8 cellular contexts compared by ENCODE assay signal in the genomic region with DNA sequence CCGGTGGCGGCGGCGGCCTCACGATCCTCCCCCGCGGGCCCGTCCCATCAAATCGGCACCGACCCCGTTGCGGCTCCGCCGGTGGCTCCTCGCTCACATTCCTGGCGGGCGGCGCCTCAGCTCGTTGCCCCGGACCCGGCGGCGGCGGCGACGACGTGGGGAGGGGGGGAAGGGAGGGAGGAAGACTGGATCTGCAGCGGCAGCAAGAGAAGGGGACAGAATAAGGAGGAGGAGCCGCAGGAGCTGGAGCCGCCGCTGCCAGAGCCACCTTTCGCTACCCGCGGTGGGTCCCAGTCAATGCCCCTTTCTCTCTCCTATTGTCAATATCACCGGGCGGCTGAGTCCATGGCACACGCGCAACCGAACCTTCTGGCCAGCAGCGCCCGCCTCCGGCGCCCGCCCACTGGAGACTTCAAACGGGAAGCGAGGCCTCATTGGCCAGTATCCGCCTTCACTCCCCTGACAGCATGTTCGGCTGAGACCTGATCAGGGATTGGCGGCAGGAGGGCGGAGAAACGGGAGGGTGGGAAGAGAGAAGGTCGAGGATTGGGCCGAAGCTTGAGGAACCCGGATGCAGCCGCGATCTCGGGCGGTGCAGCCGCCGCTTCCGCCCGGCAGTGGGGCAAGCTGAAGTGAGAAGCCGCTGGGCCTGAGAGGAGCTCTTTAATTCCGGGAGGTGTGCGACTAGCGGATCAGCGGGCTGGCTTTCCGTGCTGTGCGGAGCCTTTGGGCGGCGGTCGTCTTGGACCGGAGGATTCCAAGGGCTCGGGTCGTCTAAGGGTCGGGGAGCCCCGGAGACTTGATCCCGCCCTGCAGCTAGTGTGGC.
A peak's percentile ranks its signal among the peaks of the same experiment; 100 is the strongest.
DNase-seq lines count a peak whose midpoint lies in the region; ATAC-seq and TF ChIP-seq lines count a peak whose summit lies in the region.

A gene (minus strand): TSS at position 378 of the 826 bp plus-strand sequence. CDS start 3,692 bp downstream, outside the sequence.

- ATAC-seq in GM19025 (IDR thresholded peaks at IDR 0.05; ENCODE audit: low read depth, unreplicated experiment) (peak; percentile 96), HG03342 (IDR thresholded peaks at IDR 0.05; ENCODE audit: unreplicated experiment) (peak; percentile 97)

- TF ChIP-seq CTCF in AG09309 (IDR thresholded peaks at IDR 0.05; ENCODE audit: control insufficient read depth, insufficient read depth, low read depth, low read length, missing control alignments): no peak

- DNase-seq in AG09309 (ENCODE audit: low read depth): peak; percentile 94
- peak; percentile 94 to 98 for DNase-seq in NCI-H446 (lab: John Stamatoyannopoulos, UW)
- peak; percentile 96 for DNase-seq in activated CD4-positive, CD25-positive, alpha-beta regulatory T cell treated with anti-CD3 and anti-CD28 coated beads, Interleukin-2, amount 50 U/mL, for 16 hours (ENCODE audit: low read depth, low spot score)
- peak; percentile 99 for DNase-seq in cerebellar cortex (ENCODE audit: low spot score)
- peak; percentile 99 for DNase-seq in iris pigment epithelial cell (ENCODE audit: low read depth)
- peak; percentile 93 to 97 for DNase-seq in stimulated activated CD4-positive, alpha-beta T cell treated with anti-CD3 and anti-CD28 coated beads, Interleukin-12 subunit alpha, Interleukin-12 subunit beta, amount 100 ng/mL, for 24 hours (ENCODE audit: low read depth in 2 of 2)

- peak within 1 kb of the TSS; percentile 92 for H3K4me3 ChIP-seq in AG09309 (ENCODE audit: control insufficient read depth, low read depth, low read length)

Comparison
In these comparisons a context has a peak if more than half of its experiments do, and no peak if none do; other contexts are left out.
1. Peak in every context shown above with its lines: DNase-seq, ATAC-seq and H3K4me3 ChIP-seq.